8 cellular contexts compared by ENCODE assay signal in genomic region chrX:77447339-77448149, GRCh38. TPM values are rescaled to one million over a fixed set of nuclear protein-coding genes. Genes with fewer than 3 reads are reported as not detected.
DNase-seq lines count a peak whose midpoint lies in the region; ATAC-seq, FAIRE-seq and TF ChIP-seq lines count a peak whose summit lies in the region.

FGF16 (plus strand) TSS chrX:77447389; CDS start chrX:77447675, 286 bp downstream.

- no peaks in the 10 kb centered on the region for H3K27me3 ChIP-seq in duodenal mucosa (ENCODE audit: control insufficient read depth in 1 of 2, insufficient read depth in 2 of 2, low read length in 2 of 2)
- H3K27me3 ChIP-seq in mucosa of stomach (ENCODE audit: control insufficient read depth, insufficient read depth, low read length) = no peaks in the 10 kb centered on the region
- no peaks in the 10 kb centered on the region for H3K27me3 ChIP-seq in upper lobe of right lung
- H3K27me3 ChIP-seq in small intestine (ENCODE audit: control insufficient read depth in 2 of 2, insufficient read depth in 2 of 2, low read length in 2 of 2) = peaks cover 0 to 2% of the 10 kb centered on the region in 2 donors

- no peak for TF ChIP-seq CTCF in upper lobe of right lung (IDR thresholded peaks at IDR 0.05)

- H3K27ac ChIP-seq in duodenal mucosa (ENCODE audit: low read depth, low read length) (no peak within 1 kb of the TSS), upper lobe of right lung (no peak within 1 kb of the TSS), small intestine (ENCODE audit: low read depth in 1 of 2, low read length in 1 of 2) (no peak within 1 kb of the TSS)

- H3K9me3 ChIP-seq in duodenal mucosa (ENCODE audit: control insufficient read depth in 1 of 2, low read length in 2 of 2) = no peaks in the 10 kb centered on the region
- H3K9me3 ChIP-seq in mucosa of stomach (ENCODE audit: control insufficient read depth, low read length) = no peaks in the 10 kb centered on the region
- no peaks in the 10 kb centered on the region for H3K9me3 ChIP-seq in upper lobe of right lung
- H3K9me3 ChIP-seq in small intestine (ENCODE audit: control insufficient read depth, low read depth) = no peaks in the 10 kb centered on the region

- H3K9ac ChIP-seq in duodenal mucosa (ENCODE audit: low read depth in 1 of 2, low read length in 2 of 2) (no peak within 1 kb of the TSS), mucosa of stomach (ENCODE audit: low read length) (peak within 1 kb of the TSS; percentile 17)

- intact Hi-C loops in upper lobe of right lung (cut with DNase I) = no loop called here

- WGBS in small intestine, 3 donors = 9 to 62% (median 61%) methylated on average over 21 to 83 of the region's 84 CpGs

- H3K4me1 ChIP-seq in duodenal mucosa (ENCODE audit: control insufficient read depth in 1 of 2, insufficient read depth in 2 of 2, low read length in 2 of 2) (peaks cover 0 to 4% of the 10 kb centered on the region in 2 donors), mucosa of stomach (ENCODE audit: control insufficient read depth, insufficient read depth, low read length) (no peaks in the 10 kb centered on the region), upper lobe of right lung (no peaks in the 10 kb centered on the region), small intestine (ENCODE audit: control insufficient read depth in 2 of 2, insufficient read depth in 1 of 2, low read depth in 1 of 2, low read length in 1 of 2) (no peaks in the 10 kb centered on the region)

- H3K4me3 ChIP-seq in duodenal mucosa (ENCODE audit: low read depth in 1 of 2, low read length in 2 of 2) (peak within 1 kb of the TSS; percentile 62 to 65), mucosa of stomach (ENCODE audit: low read length) (no peak within 1 kb of the TSS), upper lobe of right lung (peak within 1 kb of the TSS; percentile 36), small intestine (ENCODE audit: low read depth in 1 of 2, low read length in 2 of 2) (no peak within 1 kb of the TSS)

- no peaks in the 10 kb centered on the region for H3K36me3 ChIP-seq in duodenal mucosa (ENCODE audit: control insufficient read depth in 1 of 2, insufficient read depth in 2 of 2, low read length in 2 of 2)
- H3K36me3 ChIP-seq in mucosa of stomach (ENCODE audit: control insufficient read depth, insufficient read depth, low read length) = no peaks in the 10 kb centered on the region
- H3K36me3 ChIP-seq in upper lobe of right lung = no peaks in the 10 kb centered on the region
- no peaks in the 10 kb centered on the region for H3K36me3 ChIP-seq in small intestine (ENCODE audit: control insufficient read depth in 2 of 2, insufficient read depth in 2 of 2, low read length in 2 of 2)

- DNase-seq in activated T-cell treated with anti-CD3 and anti-CD28 coated beads for 24 hours (ENCODE audit: low read depth) (peak; percentile 2), upper lobe of right lung (peak; percentile 44), NCI-H345 (lab: John Stamatoyannopoulos, UW) (no peak), small intestine (no peak)
- no peak for DNase-seq in activated T-cell treated with anti-CD3 and anti-CD28 coated beads, Interleukin-2, amount 50 U/mL, for 1 hour

- FAIRE-seq in small intestine (lab: Jason Lieb, UNC) = no peak

- peak; percentile 37 for ATAC-seq in upper lobe of right lung
- ATAC-seq in GM18870 (IDR thresholded peaks at IDR 0.05; ENCODE audit: unreplicated experiment) = no peak

RNA-seq across cellular contexts. Expression of gene FGF16, which starts in this region (rescaled TPM):
- not detected for total RNA-seq in upper lobe of right lung
- polyA plus RNA-seq in small intestine = under 1 TPM in 1 of 3 donors, not detected in 2; 0.06 TPM

Comparison
In these comparisons a context has a peak if more than half of its experiments do, and no peak if none do; other contexts are left out.
1. Peak in DNase-seq, ATAC-seq and H3K4me3 ChIP-seq in upper lobe of right lung; RNA of the gene not detected or under 1 TPM.
2. H3K4me3 ChIP-seq: peak in duodenal mucosa (2 of 2); none in mucosa of stomach (single experiment) and small intestine (0 of 2).